20 cellular contexts compared by ENCODE assay signal in genomic region chr13:82062772-82063171, GRCh38.
DNase-seq lines count a peak whose midpoint lies in the region; ATAC-seq and TF ChIP-seq lines count a peak whose summit lies in the region.
"Had no signal": no experiment of that assay in that cellular context is flagged by ENCODE, and none has a peak within 500 bp of the region (broad histone marks: within the 10 kb centered on the region; RNA-seq: fewer than 3 reads in every experiment).

No MANE protein-coding gene starts in this region.

- H4K91ac ChIP-seq in neuronal stem cell (ENCODE audit: low read depth, low read length, poor library complexity) = no peak overlapping the region

- no peak overlapping the region for H3K18ac ChIP-seq in neuronal stem cell (ENCODE audit: low read length)

- no CpG with 5 or more reads among the region's 4 CpGs for WGBS in neuronal stem cell (ENCODE audit: extremely low coverage in 2 of 2, insufficient read length in 2 of 2, insufficient replicate concordance in 1 of 2), 2 donors

- H3K9me2 ChIP-seq in PC-3 (replicated peaks; ENCODE audit: low read length) = no peaks in the 10 kb centered on the region

- H2BK12ac ChIP-seq in neuronal stem cell (ENCODE audit: low read length) = no peak overlapping the region

- TF ChIP-seq CTCF in PC-3 (conservative IDR thresholded peaks at IDR 0.05; ENCODE audit: low read depth, low read length) (no peak), choroid plexus epithelial cell (conservative IDR thresholded peaks at IDR 0.05; ENCODE audit: low read depth, low read length) (no peak)

- no peak overlapping the region for H2AFZ ChIP-seq in PC-3 (ENCODE audit: low read length)
- peak overlapping the region; percentile 40 for H2AFZ ChIP-seq in neuronal stem cell (ENCODE audit: low read length)

- no peak overlapping the region for H2BK15ac ChIP-seq in neuronal stem cell (ENCODE audit: low read length)

- H3K4me3 ChIP-seq in PC-3 (ENCODE audit: low read length) (no peak overlapping the region), choroid plexus epithelial cell (ENCODE audit: low read depth, low read length) (no peak overlapping the region), neuronal stem cell (ENCODE audit: low read length in 2 of 2) (no peak overlapping the region)
- H3K4me3 ChIP-seq: MG63 had no signal

- ATAC-seq in PC-3 (peak; percentile 43; the same call in 1 of the 2 replicates), HG02763 (IDR thresholded peaks at IDR 0.05; ENCODE audit: unreplicated experiment) (no peak)
- no peak for ATAC-seq in stimulated activated memory B cell treated with anti-CD40 and anti-IgM and Interleukin-4, amounts not matched to agents 10 μg/mL and 1 μg/mL and 100 μg/mL, for 72 hours

- no peaks in the 10 kb centered on the region for H3K4me1 Mint-ChIP-seq in stimulated activated memory B cell treated with anti-CD40 and anti-IgM and Interleukin-4, amounts not matched to agents 10 μg/mL and 1 μg/mL and 100 μg/mL, for 72 hours

- H3K27ac Mint-ChIP-seq in stimulated activated memory B cell treated with anti-CD40 and anti-IgM and Interleukin-4, amounts not matched to agents 10 μg/mL and 1 μg/mL and 100 μg/mL, for 72 hours = no peak overlapping the region

- no peak overlapping the region for H3K23ac ChIP-seq in neuronal stem cell (ENCODE audit: low read depth, low read length, poor library complexity)

- H3K27ac ChIP-seq in PC-3 (ENCODE audit: low read length) (no peak overlapping the region), neuronal stem cell (replicated peaks; ENCODE audit: low read length) (no peak overlapping the region)

- CTCF ChIA-PET in PC-3 (lab: Charles Lee) = no interaction called here

- no peaks in the 10 kb centered on the region for H3K36me3 ChIP-seq in PC-3 (ENCODE audit: low read depth, low read length)
- H3K36me3 ChIP-seq in neuronal stem cell (replicated peaks in 1 of 2; ENCODE audit: control insufficient read depth in 2 of 2, insufficient read depth in 2 of 2, low read length in 2 of 2) = no peaks in the 10 kb centered on the region
- H3K36me3 ChIP-seq: MG63 had no signal

- H3K4ac ChIP-seq in neuronal stem cell (ENCODE audit: low read length) = no peak overlapping the region

- no peaks in the 10 kb centered on the region for H3K79me1 ChIP-seq in neuronal stem cell (ENCODE audit: low read depth, low read length)

- H3K27me3 Mint-ChIP-seq in stimulated activated memory B cell treated with anti-CD40 and anti-IgM and Interleukin-4, amounts not matched to agents 10 μg/mL and 1 μg/mL and 100 μg/mL, for 72 hours = no peaks in the 10 kb centered on the region

- no peak overlapping the region for H2BK120ac ChIP-seq in neuronal stem cell (ENCODE audit: low read depth, low read length)

- POLR2A ChIA-PET in PC-3 (lab: Charles Lee; ENCODE audit: unreplicated experiment) = no interaction called here

- H3K4me3 Mint-ChIP-seq in stimulated activated memory B cell treated with anti-CD40 and anti-IgM and Interleukin-4, amounts not matched to agents 10 μg/mL and 1 μg/mL and 100 μg/mL, for 72 hours = no peak overlapping the region

- no peaks in the 10 kb centered on the region for H3K9me3 ChIP-seq in PC-3 (ENCODE audit: low read length)
- H3K9me3 ChIP-seq in neuronal stem cell (replicated peaks in 1 of 2; ENCODE audit: control insufficient read depth in 2 of 2, insufficient read depth in 1 of 2, low read depth in 1 of 2, low read length in 2 of 2) = no peaks in the 10 kb centered on the region
- H3K9me3 ChIP-seq: MG63 had no signal

- no peaks in the 10 kb centered on the region for H3K79me2 ChIP-seq in PC-3 (ENCODE audit: low read length)

- BruUV-seq in PC-3 (replicated peaks; lab: Mats Ljungman, UMichigan) = no TSS peak

- H4K20me1 ChIP-seq in PC-3 (ENCODE audit: low read length) = no peaks in the 10 kb centered on the region

- H4K8ac ChIP-seq in neuronal stem cell (ENCODE audit: low read depth, low read length) = no peak overlapping the region

- intact Hi-C loops in PC-3 (cut with micrococcal nuclease) = no loop called here

- DNase-seq in HCEC 1CT = peak; percentile 46
- peak; percentile 1 for DNase-seq in PC-3
- peak; percentile 31 for DNase-seq in choroid plexus epithelial cell (ENCODE audit: low read depth)
- DNase-seq in neuronal stem cell (ENCODE audit: low spot score) = no peak
- no peak for DNase-seq in stimulated activated CD4-positive, alpha-beta T cell treated with anti-CD3 and anti-CD28 coated beads, Interleukin-1b, Interleukin-23, amount 100 ng/mL, for 48 hours
- DNase-seq: ACHN; C1 segment of cervical spinal cord; DMS79; H7; IMR-90; MG63; NCI-H1048; NCI-H1436 treated with DMSO at 0.1 percent for 48 hours; NCI-H2029 treated with DMSO at 0.1 percent for 48 hours; NCI-H446 treated with DMSO at 0.1 percent for 48 hours; NCI-H748 treated with DMSO at 0.1 percent for 48 hours; NK-92 treated with Interleukin-12 subunit alpha and Interleukin-12 subunit beta, amount 100 ng/mL, for 24 hours; RPMI8226 had no signal

- no peaks in the 10 kb centered on the region for H3F3A ChIP-seq in PC-3 (ENCODE audit: low read length, unreplicated experiment)

- H3K36me3 Mint-ChIP-seq in stimulated activated memory B cell treated with anti-CD40 and anti-IgM and Interleukin-4, amounts not matched to agents 10 μg/mL and 1 μg/mL and 100 μg/mL, for 72 hours = no peaks in the 10 kb centered on the region

- H3K9me3 Mint-ChIP-seq in stimulated activated memory B cell treated with anti-CD40 and anti-IgM and Interleukin-4, amounts not matched to agents 10 μg/mL and 1 μg/mL and 100 μg/mL, for 72 hours = peaks cover 13% of the 10 kb centered on the region

- H3K27me3 ChIP-seq in PC-3 (ENCODE audit: low read length) (no peaks in the 10 kb centered on the region), neuronal stem cell (ENCODE audit: control insufficient read depth in 3 of 3, insufficient read depth in 3 of 3, low read depth in 1 of 3, low read length in 3 of 3) (no peaks in the 10 kb centered on the region)
- H3K27me3 ChIP-seq: MG63 had no signal

- H2AK5ac ChIP-seq in neuronal stem cell (ENCODE audit: low read depth, low read length) = no peak overlapping the region

- H2BK5ac ChIP-seq in neuronal stem cell (ENCODE audit: low read length) = no peak overlapping the region

- H3K4me1 ChIP-seq in PC-3 (ENCODE audit: insufficient read depth, low read length) (no peaks in the 10 kb centered on the region), neuronal stem cell (ENCODE audit: control insufficient read depth in 2 of 2, insufficient read depth in 1 of 2, low read depth in 1 of 2, low read length in 2 of 2) (no peaks in the 10 kb centered on the region)

- H3K9ac ChIP-seq in PC-3 (ENCODE audit: low read length) (no peak overlapping the region), neuronal stem cell (ENCODE audit: low read depth, low read length, poor library complexity) (no peak overlapping the region)

- no peak overlapping the region for H3K14ac ChIP-seq in neuronal stem cell (ENCODE audit: low read length)

- H3K4me2 ChIP-seq in PC-3 (ENCODE audit: low read length) = no peak overlapping the region
- H3K4me2 ChIP-seq in neuronal stem cell (ENCODE audit: insufficient read depth, low read length, poor library complexity, severe bottlenecking) = no peak overlapping the region

Comparison
In these comparisons a context has a peak if more than half of its experiments do, and no peak if none do; other contexts are left out.
1. DNase-seq: peak in HCEC 1CT (single experiment), PC-3 (single experiment) and choroid plexus epithelial cell (single experiment); none in neuronal stem cell (single experiment) and stimulated activated CD4-positive, alpha-beta T cell treated with anti-CD3 and anti-CD28 coated beads, Interleukin-1b, Interleukin-23, amount 100 ng/mL, for 48 hours (single experiment).